Comparison of ENCODE assay signal across 11 cellular contexts in the genomic region with DNA sequence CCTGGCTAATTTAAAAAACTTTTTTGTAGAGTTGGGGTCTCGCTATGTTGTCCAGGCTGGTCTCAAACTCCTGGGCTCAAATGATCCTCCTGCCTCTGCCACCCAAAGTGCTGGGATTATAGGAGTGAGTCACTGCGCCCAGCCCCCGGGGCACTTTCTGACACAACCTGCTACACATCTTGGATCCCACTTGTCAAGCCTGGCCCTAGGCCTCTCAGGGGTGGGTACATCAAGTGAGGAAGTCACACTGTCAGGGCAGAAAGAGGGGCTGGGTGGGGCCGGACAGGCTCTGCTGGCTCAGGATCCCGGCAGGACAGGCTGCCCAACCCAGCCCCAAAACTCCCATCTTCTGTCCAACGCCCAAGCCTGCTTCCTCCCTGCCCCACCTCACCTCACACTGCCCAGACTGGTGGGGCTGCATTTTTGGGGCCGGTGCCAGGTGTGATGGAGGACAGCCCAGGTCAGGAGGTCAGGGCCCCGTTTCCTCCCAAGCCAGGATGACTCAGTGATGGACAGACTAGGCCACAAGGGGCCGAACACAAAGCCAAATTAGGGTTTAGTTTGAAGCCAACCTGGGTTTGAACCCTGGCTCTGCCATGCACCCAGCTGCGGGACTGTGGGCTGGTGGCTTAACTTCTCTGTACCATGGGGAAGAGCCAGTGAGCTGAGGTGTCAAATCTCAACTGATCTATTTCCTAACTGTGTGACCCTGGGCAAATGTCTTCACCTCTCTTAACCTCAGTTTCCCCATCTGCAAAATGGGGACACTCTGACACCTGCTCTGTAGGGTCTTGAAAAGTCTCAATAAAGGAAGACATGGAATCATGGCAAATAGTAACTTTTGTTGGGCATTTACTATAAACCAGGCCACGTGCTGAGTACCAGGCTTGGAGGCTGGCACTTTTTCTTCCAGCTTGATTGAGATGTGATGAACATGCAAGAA. TPM values are rescaled to one million over a fixed set of nuclear protein-coding genes. Genes with fewer than 3 reads are reported as not detected.
DNase-seq lines count a peak whose midpoint lies in the region; ATAC-seq and TF ChIP-seq lines count a peak whose summit lies in the region.
"Had no signal": no experiment of that assay in that cellular context is flagged by ENCODE, and none has a peak within 500 bp of the region (broad histone marks: within the 10 kb centered on the region; RNA-seq: fewer than 3 reads in every experiment).

No MANE protein-coding gene starts in this region.

- no peaks in the 10 kb centered on the region for H3K36me3 Mint-ChIP-seq in naive thymus-derived CD8-positive, alpha-beta T cell

- H2AFZ ChIP-seq in ACC112 (ENCODE audit: low read length, unreplicated experiment) (no peak overlapping the region), osteoblast (ENCODE audit: low read length) (no peak overlapping the region)

- peaks cover 38% of the 10 kb centered on the region for H3K4me1 ChIP-seq in ACC112 (ENCODE audit: control insufficient read depth, insufficient read depth, low read length, unreplicated experiment)
- peaks cover 34% of the 10 kb centered on the region for H3K4me1 ChIP-seq in osteoblast (ENCODE audit: insufficient read depth, low read length)

- H3K9me3 ChIP-seq in osteoblast (ENCODE audit: low read depth, low read length), result no peaks in the 10 kb centered on the region

- no peak overlapping the region for H3K4me3 Mint-ChIP-seq in naive thymus-derived CD8-positive, alpha-beta T cell
- H3K4me3 Mint-ChIP-seq: neural crest cell had no signal

- no peaks in the 10 kb centered on the region for H3K9me3 Mint-ChIP-seq in naive thymus-derived CD8-positive, alpha-beta T cell
- H3K9me3 Mint-ChIP-seq: neural crest cell had no signal

- H3K27me3 Mint-ChIP-seq in naive thymus-derived CD8-positive, alpha-beta T cell, result peaks cover 1 to 53% (median 31%) of the 10 kb centered on the region in 5 donors

- H3K4me3 ChIP-seq in ACC112 (ENCODE audit: low read depth, low read length), result 0 out of 2 replicates have a peak overlapping the region, but pooled peaks have one; percentile 17
- H3K4me3 ChIP-seq in osteoblast (ENCODE audit: insufficient read depth, low read length), result no peak overlapping the region

- peak; percentile 53 for DNase-seq in NCI-H226
- DNase-seq in osteoblast (ENCODE audit: insufficient read length, low spot score, missing footprints), result peak; percentile 82
- no peak for DNase-seq in GM10266 (ENCODE audit: extremely low spot score)
- no peak for DNase-seq in T-helper 2 cell
- DNase-seq in naive thymus-derived CD8-positive, alpha-beta T cell, result no peak
- DNase-seq: activated effector memory CD4-positive, alpha-beta T cell treated with anti-CD3 and anti-CD28 coated beads, Interleukin-2, amount 50 U/mL, for 16 hours had no signal

- no peaks in the 10 kb centered on the region for H3K79me2 ChIP-seq in ACC112 (ENCODE audit: control insufficient read depth, insufficient read depth, low read length, unreplicated experiment)
- H3K79me2 ChIP-seq in osteoblast (ENCODE audit: insufficient read depth, low read length), result no peaks in the 10 kb centered on the region

- peak overlapping the region; percentile 76 for H3K4me2 ChIP-seq in osteoblast (ENCODE audit: insufficient read depth, low read length)

- TF ChIP-seq CTCF in osteoblast (IDR thresholded peaks at IDR 0.05; ENCODE audit: extremely low read depth, low read depth, low read length) (no peak), GM10266 (IDR thresholded peaks at IDR 0.05; ENCODE audit: control insufficient read depth, insufficient read depth, low read depth, missing control alignments) (no peak)

- POLR2A ChIA-PET in naive thymus-derived CD8-positive, alpha-beta T cell (lab: Charles Lee), result interaction anchor here (0.6 kb wide), 1 partner anchor 112 kb away, joined by 5 read pairs; no protein-coding TSS in a partner anchor

- no peaks in the 10 kb centered on the region for H3K27me3 ChIP-seq in ACC112 (ENCODE audit: insufficient read depth, low read length)
- no peaks in the 10 kb centered on the region for H3K27me3 ChIP-seq in osteoblast (ENCODE audit: insufficient read depth, low read length)

- peaks cover 0 to 5% (median 2%) of the 10 kb centered on the region in 4 donors for H3K4me1 Mint-ChIP-seq in naive thymus-derived CD8-positive, alpha-beta T cell

- peak overlapping the region; percentile 47 for H3K27ac ChIP-seq in ACC112 (ENCODE audit: low read depth, low read length)
- no peak overlapping the region for H3K27ac ChIP-seq in osteoblast (ENCODE audit: low read depth, low read length)
- H3K27ac ChIP-seq: C4-2B had no signal

- H4K20me1 ChIP-seq in osteoblast (ENCODE audit: insufficient read depth, low read length), result no peaks in the 10 kb centered on the region

- peak overlapping the region in 1 of 10 donors; percentile 25 for H3K27ac Mint-ChIP-seq in naive thymus-derived CD8-positive, alpha-beta T cell

- ATAC-seq in esophagus mucosa, result peak; percentile 86
- no peak for ATAC-seq in naive thymus-derived CD8-positive, alpha-beta T cell
- no peak for ATAC-seq in HG03439 (IDR thresholded peaks at IDR 0.05; ENCODE audit: unreplicated experiment)

- no peaks in the 10 kb centered on the region for H3K36me3 ChIP-seq in ACC112 (ENCODE audit: insufficient read depth, low read length)
- no peaks in the 10 kb centered on the region for H3K36me3 ChIP-seq in osteoblast (ENCODE audit: insufficient read depth, low read length)

RNA-seq across cellular contexts. Expression of gene PPL, which starts 8.9 kb away (rescaled TPM):
- total RNA-seq in esophagus mucosa (705 TPM), osteoblast (24.2 and 27.1 TPM in 2 replicates)
- not detected for total RNA-seq in naive thymus-derived CD8-positive, alpha-beta T cell
- under 1 TPM in 1 of 3 donors, not detected in 2; 0.48 TPM for polyA plus RNA-seq in naive thymus-derived CD8-positive, alpha-beta T cell

RNA-seq across cellular contexts. Expression of gene SEC14L5, which starts 12.3 kb away (rescaled TPM):
- 1.2 TPM for total RNA-seq in esophagus mucosa
- total RNA-seq in osteoblast, result under 0.01 and 0.29 TPM in 2 replicates
- not detected for total RNA-seq in naive thymus-derived CD8-positive, alpha-beta T cell
- not detected for polyA plus RNA-seq in naive thymus-derived CD8-positive, alpha-beta T cell

Comparison
In these comparisons a context has a peak if more than half of its experiments do, and no peak if none do; other contexts are left out.
1. DNase-seq: peak in NCI-H226 (single experiment) and osteoblast (single experiment); none in GM10266 (single experiment), T-helper 2 cell (0 of 5) and naive thymus-derived CD8-positive, alpha-beta T cell (0 of 10).
2. RNA of gene PPL, which starts 8.9 kb away (total RNA-seq): 705 TPM in esophagus mucosa (single experiment) and 24.2 to 27.1 TPM in osteoblast; not detected in naive thymus-derived CD8-positive, alpha-beta T cell; every median in the first group is over 10 times any median in the second.